8 cellular contexts compared by ENCODE assay signal in genomic region chr2:30072250-30072842, GRCh38.
DNase-seq lines count a peak whose midpoint lies in the region; ATAC-seq and TF ChIP-seq lines count a peak whose summit lies in the region.

No MANE protein-coding gene starts in this region.

- H3K36me3 ChIP-seq in BE2C (no peaks in the 10 kb centered on the region), ovary (no peaks in the 10 kb centered on the region)

- TF ChIP-seq CTCF in BE2C (IDR thresholded peaks at IDR 0.05; ENCODE audit: low read depth, low read length), result peak; percentile 96
- peak; percentile 63 for TF ChIP-seq CTCF in RWPE1 (conservative IDR thresholded peaks at IDR 0.05; ENCODE audit: low read depth)
- no peak for TF ChIP-seq CTCF in ovary (IDR thresholded peaks at IDR 0.05)

- H3K9me3 Mint-ChIP-seq in activated T-helper 2 cell treated with anti-CD3 and anti-CD28 coated beads, Interferon-gamma antibody, Interleukin-2, Interleukin-4, amounts not matched to agents 10 μg/mL and 5 μg/mL and 100 μg/mL, durations not matched to agents 14 hours and 24 hours and 36 hours, result no peaks in the 10 kb centered on the region

- H3K27ac ChIP-seq in RWPE1, result no peak overlapping the region
- no peak overlapping the region for H3K27ac ChIP-seq in ovary

- H3K9me3 ChIP-seq in BE2C (no peaks in the 10 kb centered on the region), ovary (no peaks in the 10 kb centered on the region)

- H3K4me3 ChIP-seq in BE2C (ENCODE audit: low read depth, low read length) (no peak overlapping the region), ovary (no peak overlapping the region)

- ATAC-seq in GM21367 (IDR thresholded peaks at IDR 0.05; ENCODE audit: unreplicated experiment), result peak; percentile 68

- DNase-seq in BE2C (peak; percentile 84), MV-4-11 (lab: John Stamatoyannopoulos, UW) (peak; percentile 47), RWPE1 (ENCODE audit: low spot score) (peak; percentile 70), foreskin melanocyte (peak; percentile 68), ovary (peak; percentile 23 to 51 (median 40)), ureter (ENCODE audit: low spot score) (peak; percentile 71)
- peak; percentile 38 for DNase-seq in activated T-helper 2 cell treated with anti-CD3 and anti-CD28 coated beads, Interferon-gamma antibody, Interleukin-2, Interleukin-4, amounts not matched to agents 10 μg/mL and 5 μg/mL and 100 μg/mL, durations not matched to agents 14 hours and 24 hours and 36 hours (ENCODE audit: low spot score)

- H3K27me3 ChIP-seq in BE2C, result no peaks in the 10 kb centered on the region
- H3K27me3 ChIP-seq in ovary, result no peaks in the 10 kb centered on the region

- no peak for TF ChIP-seq EP300 in ovary (IDR thresholded peaks at IDR 0.05)

- no peaks in the 10 kb centered on the region for H3K36me3 Mint-ChIP-seq in activated T-helper 2 cell treated with anti-CD3 and anti-CD28 coated beads, Interferon-gamma antibody, Interleukin-2, Interleukin-4, amounts not matched to agents 10 μg/mL and 5 μg/mL and 100 μg/mL, durations not matched to agents 14 hours and 24 hours and 36 hours (ENCODE audit: low read depth)

- no peak for TF ChIP-seq POLR2A in ovary (IDR thresholded peaks at IDR 0.05)

- no peak overlapping the region for H3K27ac Mint-ChIP-seq in activated T-helper 2 cell treated with anti-CD3 and anti-CD28 coated beads, Interferon-gamma antibody, Interleukin-2, Interleukin-4, amounts not matched to agents 10 μg/mL and 5 μg/mL and 100 μg/mL, durations not matched to agents 14 hours and 24 hours and 36 hours

- CTCF ChIA-PET in RWPE1 (lab: Yijun Ruan, JAX), result interaction anchor here (0.6 to 2.5 kb wide), 5 partner anchors 132 to 1143 kb away, joined by 3 to 23 read pairs (median 3); no protein-coding TSS in a partner anchor

- POLR2A ChIA-PET in RWPE1 (lab: Yijun Ruan, JAX; ENCODE audit: low non-redundant PET), result interaction anchor here (0.6 kb wide), 1 partner anchor 131 kb away, joined by 5 read pairs; no protein-coding TSS in a partner anchor

- no peak overlapping the region for H3K4me3 Mint-ChIP-seq in activated T-helper 2 cell treated with anti-CD3 and anti-CD28 coated beads, Interferon-gamma antibody, Interleukin-2, Interleukin-4, amounts not matched to agents 10 μg/mL and 5 μg/mL and 100 μg/mL, durations not matched to agents 14 hours and 24 hours and 36 hours (ENCODE audit: low read depth)

- intact Hi-C loops in activated T-helper 2 cell treated with anti-CD3 and anti-CD28 coated beads, Interferon-gamma antibody, Interleukin-2, Interleukin-4, amounts not matched to agents 10 μg/mL and 5 μg/mL and 100 μg/mL, durations not matched to agents 14 hours and 24 hours and 36 hours (cut with micrococcal nuclease), result loop anchor here (1.0 kb wide), 1 partner anchor 149 kb away; no protein-coding TSS in a partner anchor
- intact Hi-C loops in ovary (cut with DNase I), result no loop called here

- no peaks in the 10 kb centered on the region for H3K4me1 Mint-ChIP-seq in activated T-helper 2 cell treated with anti-CD3 and anti-CD28 coated beads, Interferon-gamma antibody, Interleukin-2, Interleukin-4, amounts not matched to agents 10 μg/mL and 5 μg/mL and 100 μg/mL, durations not matched to agents 14 hours and 24 hours and 36 hours (ENCODE audit: low read depth)

- peaks cover 18% of the 10 kb centered on the region for H3K27me3 Mint-ChIP-seq in activated T-helper 2 cell treated with anti-CD3 and anti-CD28 coated beads, Interferon-gamma antibody, Interleukin-2, Interleukin-4, amounts not matched to agents 10 μg/mL and 5 μg/mL and 100 μg/mL, durations not matched to agents 14 hours and 24 hours and 36 hours (ENCODE audit: low read depth)

- WGBS in ovary, 3 donors, result 24 to 27% (median 27%) methylated on average over 10 of the region's 10 CpGs

- H3K4me1 ChIP-seq in BE2C (no peaks in the 10 kb centered on the region), ovary (ENCODE audit: insufficient read depth) (no peaks in the 10 kb centered on the region)

Comparison
In these comparisons a context has a peak if more than half of its experiments do, and no peak if none do; other contexts are left out.
1. CTCF ChIP-seq: peak in BE2C (single experiment) and RWPE1 (single experiment); none in ovary (0 of 3).
2. Peak in every context shown above with its lines, with median percentiles within 50 percentile points of each other: DNase-seq.